In genomic region chr16:68332411-68333121, GRCh38 we compare ENCODE assay signal across 10 cellular contexts. TPM values are rescaled to one million over a fixed set of nuclear protein-coding genes. Genes with fewer than 3 reads are reported as not detected.
A peak's percentile ranks its signal among the peaks of the same experiment; 100 is the strongest.
DNase-seq lines count a peak whose midpoint lies in the region; ATAC-seq, FAIRE-seq and TF ChIP-seq lines count a peak whose summit lies in the region.
"Had no signal": no experiment of that assay in that cellular context is flagged by ENCODE, and none has a peak within 500 bp of the region (broad histone marks: within the 10 kb centered on the region; RNA-seq: fewer than 3 reads in every experiment).

No MANE protein-coding gene starts in this region.

- H3K36me3 Mint-ChIP-seq in activated B cell treated with CpG ODN at 0.5 μM for 24 hours (ENCODE audit: low read depth): peaks cover 39% of the 10 kb centered on the region

- CTCF ChIA-PET in activated B cell treated with CpG ODN at 0.5 μM for 24 hours (lab: Charles Lee): interaction anchor here (0.8 to 17.1 kb wide), 2 partner anchors 21 to 71 kb away, joined by 3 to 321 read pairs; partner anchors contain the start of genes PRMT7 and SLC7A6

- no peak for TF ChIP-seq CTCF in activated B cell treated with CpG ODN at 0.5 μM for 24 hours (IDR thresholded peaks at IDR 0.05)

- peak; percentile 17 to 33 for ATAC-seq in activated CD4-positive, CD25-positive, alpha-beta regulatory T cell treated with anti-CD3 and anti-CD28 coated beads, Interleukin-2, amount 50 U/mL, for 24 hours
- ATAC-seq in activated B cell treated with CpG ODN at 0.5 μM for 24 hours (ENCODE audit: low read depth) (peak; percentile 15), GM21529 (IDR thresholded peaks at IDR 0.05; ENCODE audit: unreplicated experiment) (no peak)

- H3K4me1 Mint-ChIP-seq in activated B cell treated with CpG ODN at 0.5 μM for 24 hours: peaks cover 14% of the 10 kb centered on the region

- intact Hi-C loops in activated B cell treated with CpG ODN at 0.5 μM for 24 hours (cut with micrococcal nuclease): no loop called here

- peak overlapping the region; percentile 19 for H3K27ac Mint-ChIP-seq in activated B cell treated with CpG ODN at 0.5 μM for 24 hours

- no peaks in the 10 kb centered on the region for H3K9me3 Mint-ChIP-seq in activated B cell treated with CpG ODN at 0.5 μM for 24 hours

- no peaks in the 10 kb centered on the region for H3K27me3 Mint-ChIP-seq in activated B cell treated with CpG ODN at 0.5 μM for 24 hours

- FAIRE-seq in GM12892 (lab: Jason Lieb, UNC): no peak
- FAIRE-seq: islet of Langerhans had no signal

- POLR2A ChIA-PET in activated B cell treated with CpG ODN at 0.5 μM for 24 hours (lab: Charles Lee): no interaction called here

- TF ChIP-seq POLR2A in GM12892 (IDR thresholded peaks at IDR 0.05; ENCODE audit: low read depth, low read length): no peak

- no peak overlapping the region for H3K4me3 Mint-ChIP-seq in activated B cell treated with CpG ODN at 0.5 μM for 24 hours

- no peak for DNase-seq in activated CD4-positive, CD25-positive, alpha-beta regulatory T cell treated with anti-CD3 and anti-CD28 coated beads, Interleukin-2, amount 50 U/mL, for 72 hours
- DNase-seq in activated B cell treated with CpG ODN at 0.5 μM for 24 hours (no peak), islet precursor cell (peak; percentile 85), superior temporal gyrus (ENCODE audit: extremely low spot score) (peak; percentile 29), GM12892 (ENCODE audit: insufficient read length) (no peak), kidney glomerular epithelial cell (lab: John Stamatoyannopoulos, UW) (no peak)
- DNase-seq: activated CD4-positive, alpha-beta T cell treated with anti-CD3 and anti-CD28 coated beads for 48 hours had no signal

RNA-seq across cellular contexts. Expression of gene PRMT7, which starts 21.7 kb away (rescaled TPM):
- 41.8 and 50.3 TPM in 2 replicates for total RNA-seq in activated B cell treated with CpG ODN at 0.5 μM for 24 hours
- 39.4 TPM for polyA plus RNA-seq in GM12892 (2012; ENCODE audit: missing spikeins)

RNA-seq across cellular contexts. Expression of gene SLC7A6OS, which starts 21.8 kb away (rescaled TPM):
- 34.8 and 42.0 TPM in 2 replicates for total RNA-seq in activated B cell treated with CpG ODN at 0.5 μM for 24 hours
- 14.9 TPM for polyA plus RNA-seq in GM12892 (2012; ENCODE audit: missing spikeins)

Comparison
In these comparisons a context has a peak if more than half of its experiments do, and no peak if none do; other contexts are left out.
1. DNase-seq: peak in islet precursor cell (single experiment) and superior temporal gyrus (single experiment); none in activated CD4-positive, CD25-positive, alpha-beta regulatory T cell treated with anti-CD3 and anti-CD28 coated beads, Interleukin-2, amount 50 U/mL, for 72 hours (single experiment), activated B cell treated with CpG ODN at 0.5 μM for 24 hours (single experiment), GM12892 (single experiment) and kidney glomerular epithelial cell (single experiment).